Comparison of ENCODE assay signal across 17 cellular contexts in genomic region chr10:117752103-117752502, GRCh38.
DNase-seq lines count a peak whose midpoint lies in the region; ATAC-seq and TF ChIP-seq lines count a peak whose summit lies in the region.
"Had no signal": no experiment of that assay in that cellular context is flagged by ENCODE, and none has a peak within 500 bp of the region (broad histone marks: within the 10 kb centered on the region; RNA-seq: fewer than 3 reads in every experiment).

No MANE protein-coding gene starts in this region.

- no peak overlapping the region for H3K27ac Mint-ChIP-seq in endodermal cell
- H3K27ac Mint-ChIP-seq in stimulated activated memory B cell treated with anti-CD40 and anti-IgM and Interleukin-4, amounts not matched to agents 10 μg/mL and 1 μg/mL and 100 μg/mL, for 72 hours, result no peak overlapping the region
- no peak overlapping the region for H3K27ac Mint-ChIP-seq in chondrocyte (ENCODE audit: unreplicated experiment)
- H3K27ac Mint-ChIP-seq: CD4-positive, alpha-beta T cell had no signal

- no peak for TF ChIP-seq EP300 in Ishikawa (IDR thresholded peaks at IDR 0.05; ENCODE audit: borderline replicate concordance)

- H3K9ac ChIP-seq in endodermal cell (ENCODE audit: extremely low read depth, low read length, poor library complexity, severe bottlenecking), result no peak overlapping the region

- H3K4me1 Mint-ChIP-seq in endodermal cell, result no peaks in the 10 kb centered on the region
- no peaks in the 10 kb centered on the region for H3K4me1 Mint-ChIP-seq in stimulated activated memory B cell treated with anti-CD40 and anti-IgM and Interleukin-4, amounts not matched to agents 10 μg/mL and 1 μg/mL and 100 μg/mL, for 72 hours
- peaks cover 2% of the 10 kb centered on the region for H3K4me1 Mint-ChIP-seq in chondrocyte (ENCODE audit: low read depth)

- DNase-seq in NCI-H2171 treated with DMSO at 0.1 percent for 48 hours (lab: John Stamatoyannopoulos, UW) (peak; percentile 12), NCI-H2171 (lab: John Stamatoyannopoulos, UW) (no peak), endodermal cell (peak; percentile 23), chondrocyte (ENCODE audit: low spot score) (no peak), hepatic stellate cell (ENCODE audit: low spot score) (no peak)
- no peak for DNase-seq in activated CD4-positive, alpha-beta T cell treated with anti-CD3 and anti-CD28 coated beads for 48 hours
- DNase-seq: AML-193; Caco-2; CD4-positive, alpha-beta T cell; GOT3; H7 had no signal

- H3K27ac ChIP-seq in endodermal cell (ENCODE audit: low read depth, low read length), result no peak overlapping the region
- H3K27ac ChIP-seq: 22Rv1, A549, C4-2B, HL-60 had no signal

- TF ChIP-seq CTCF in endodermal cell (conservative IDR thresholded peaks at IDR 0.05), result no peak
- no peak for TF ChIP-seq CTCF in chondrocyte (IDR thresholded peaks at IDR 0.05)

- H3K9me3 ChIP-seq in endodermal cell (ENCODE audit: control insufficient read depth, low read length), result no peaks in the 10 kb centered on the region
- H3K9me3 ChIP-seq: A549, Caco-2 had no signal

- 72 to 86% methylated on average over 3 to 4 of the region's 4 CpGs for WGBS in endodermal cell (ENCODE audit: insufficient coverage in 1 of 2, insufficient read length in 1 of 2), 2 experiments

- H3K4me3 Mint-ChIP-seq in endodermal cell (no peak overlapping the region), chondrocyte (ENCODE audit: unreplicated experiment) (no peak overlapping the region)
- H3K4me3 Mint-ChIP-seq in stimulated activated memory B cell treated with anti-CD40 and anti-IgM and Interleukin-4, amounts not matched to agents 10 μg/mL and 1 μg/mL and 100 μg/mL, for 72 hours, result no peak overlapping the region
- H3K4me3 Mint-ChIP-seq: CD4-positive, alpha-beta T cell had no signal

- peak; percentile 9 for ATAC-seq in stimulated activated memory B cell treated with anti-CD40 and anti-IgM and Interleukin-4, amounts not matched to agents 10 μg/mL and 1 μg/mL and 100 μg/mL, for 72 hours

- peak; percentile 26; the same call in 1 of the 2 replicates for TF ChIP-seq RAD21 in Ishikawa (IDR thresholded peaks at IDR 0.05; ENCODE audit: low read depth)

- no peaks in the 10 kb centered on the region for H3K4me1 ChIP-seq in endodermal cell (ENCODE audit: control insufficient read depth, insufficient read depth, low read length)
- H3K4me1 ChIP-seq: A549, Caco-2 had no signal

- H3K27me3 ChIP-seq in endodermal cell (ENCODE audit: control insufficient read depth, insufficient read depth, low read length, poor library complexity, severe bottlenecking), result peaks cover 6% of the 10 kb centered on the region

- H3K27me3 Mint-ChIP-seq in endodermal cell (ENCODE audit: insufficient read depth), result peaks cover 31% of the 10 kb centered on the region
- no peaks in the 10 kb centered on the region for H3K27me3 Mint-ChIP-seq in stimulated activated memory B cell treated with anti-CD40 and anti-IgM and Interleukin-4, amounts not matched to agents 10 μg/mL and 1 μg/mL and 100 μg/mL, for 72 hours
- H3K27me3 Mint-ChIP-seq in chondrocyte (ENCODE audit: low read depth), result peaks cover 14% of the 10 kb centered on the region

- H3K36me3 Mint-ChIP-seq in endodermal cell (ENCODE audit: low read depth), result no peaks in the 10 kb centered on the region
- no peaks in the 10 kb centered on the region for H3K36me3 Mint-ChIP-seq in stimulated activated memory B cell treated with anti-CD40 and anti-IgM and Interleukin-4, amounts not matched to agents 10 μg/mL and 1 μg/mL and 100 μg/mL, for 72 hours
- H3K36me3 Mint-ChIP-seq in chondrocyte (ENCODE audit: low read depth), result no peaks in the 10 kb centered on the region

- H3K9me3 Mint-ChIP-seq in endodermal cell (no peaks in the 10 kb centered on the region), chondrocyte (ENCODE audit: low read depth) (no peaks in the 10 kb centered on the region)
- H3K9me3 Mint-ChIP-seq in stimulated activated memory B cell treated with anti-CD40 and anti-IgM and Interleukin-4, amounts not matched to agents 10 μg/mL and 1 μg/mL and 100 μg/mL, for 72 hours, result no peaks in the 10 kb centered on the region
- H3K9me3 Mint-ChIP-seq: CD4-positive, alpha-beta T cell had no signal

- no peaks in the 10 kb centered on the region for H3K36me3 ChIP-seq in endodermal cell (ENCODE audit: control insufficient read depth, insufficient read depth, low read length)

- H3K4me3 ChIP-seq in endodermal cell (ENCODE audit: low read length), result no peak overlapping the region
- H3K4me3 ChIP-seq: A549 had no signal

TF ChIP-seq in Ishikawa, 13 proteins besides CTCF, POLR2A, EP300 and RAD21:
- TF ChIP-seq USF1 (IDR thresholded peaks at IDR 0.05) (no peak), TCF12 (IDR thresholded peaks at IDR 0.05; ENCODE audit: low read depth) (no peak)

Comparison
In these comparisons a context has a peak if more than half of its experiments do, and no peak if none do; other contexts are left out.
1. DNase-seq: peak in NCI-H2171 treated with DMSO at 0.1 percent for 48 hours (single experiment) and endodermal cell (single experiment); none in NCI-H2171 (single experiment), activated CD4-positive, alpha-beta T cell treated with anti-CD3 and anti-CD28 coated beads for 48 hours (single experiment), chondrocyte (single experiment) and hepatic stellate cell (single experiment).